10 cellular contexts compared by ENCODE assay signal in the genomic region with DNA sequence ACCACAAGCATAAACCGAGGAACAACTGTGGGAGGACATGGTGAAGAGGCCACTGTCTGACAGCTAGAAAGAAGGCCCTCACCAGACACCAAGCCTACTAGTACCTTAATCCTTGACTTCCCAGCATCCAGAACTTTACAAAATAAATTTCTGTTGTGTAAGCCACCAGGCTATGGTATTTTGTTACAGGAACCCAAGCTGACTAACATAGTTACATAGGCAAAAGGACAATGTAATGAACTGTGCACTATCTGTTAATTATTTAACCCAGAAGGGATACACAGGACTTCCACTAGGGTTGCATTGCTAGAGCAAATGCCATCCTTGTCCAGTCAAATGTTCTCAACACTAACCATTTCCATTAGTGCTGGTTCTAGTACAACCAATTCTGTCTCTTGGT. TPM values are rescaled to one million over a fixed set of nuclear protein-coding genes. Genes with fewer than 3 reads are reported as not detected.
"Had no signal": no experiment of that assay in that cellular context is flagged by ENCODE, and none has a peak within 500 bp of the region (broad histone marks: within the 10 kb centered on the region; RNA-seq: fewer than 3 reads in every experiment).

No MANE protein-coding gene starts in this region.

- H3K4me1 Mint-ChIP-seq: GM23338, IgD-negative memory B cell had no signal

- H3K4me3 ChIP-seq: GM23338, HAP-1 had no signal

- H3K4me3 Mint-ChIP-seq: GM23338, HFFc6, IgD-negative memory B cell had no signal

- H2AFZ ChIP-seq: GM23338 had no signal

- FAIRE-seq: HTR-8/SVneo had no signal

- H3K9me3 ChIP-seq: HAP-1 had no signal

- DNase-seq: H7, HFFc6, KBM-7 had no signal

- ATAC-seq: GM23338, HCT116 had no signal

- H3K27ac Mint-ChIP-seq: GM23338, HFFc6, IgD-negative memory B cell had no signal

- H3K4me1 ChIP-seq: HAP-1 had no signal

- H3K36me3 ChIP-seq: HAP-1 had no signal

- H3K27ac ChIP-seq: KMS-11 had no signal

- H3K4me2 ChIP-seq: GM23338, KMS-11 had no signal

- H3K9ac ChIP-seq: KMS-11 had no signal

RNA-seq across cellular contexts. Expression of a gene that starts 47.7 kb away (rescaled TPM):
- total RNA-seq: HFFc6, HT-29 had no signal
- polyA plus RNA-seq: IgD-negative memory B cell had no signal
